In the genomic region with DNA sequence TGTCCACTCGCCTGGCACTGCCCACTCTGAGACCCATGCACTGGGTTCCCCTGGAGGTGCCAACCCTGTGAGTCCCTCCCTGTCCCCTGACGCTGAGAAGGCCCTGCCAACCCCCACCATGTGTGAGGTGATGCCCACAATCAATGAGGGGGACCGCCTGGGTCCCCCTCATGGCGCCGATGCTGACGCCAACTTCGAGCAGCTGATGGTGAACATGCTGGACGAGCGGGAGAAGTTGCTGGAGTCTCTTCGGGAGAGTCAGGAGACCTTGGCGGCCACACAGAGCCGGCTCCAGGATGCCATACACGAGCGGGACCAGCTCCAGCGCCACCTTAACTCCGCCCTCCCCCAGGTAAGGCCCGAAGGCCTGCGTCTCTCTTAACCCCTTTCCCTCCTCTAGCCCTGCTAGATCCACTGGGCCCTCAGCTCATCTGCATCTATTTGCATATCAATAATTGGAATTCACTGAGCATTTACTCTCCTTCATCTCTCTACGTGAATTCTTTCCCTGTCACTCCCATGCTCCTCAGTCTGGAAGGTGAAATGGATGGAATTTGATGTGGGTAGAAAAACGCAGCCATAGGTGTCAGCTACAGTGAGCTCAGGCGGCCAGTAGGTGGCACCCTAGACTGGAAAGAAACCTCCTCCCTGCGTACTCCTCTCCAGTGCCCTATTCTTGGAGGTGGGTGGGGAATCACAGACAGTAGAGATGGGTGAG, we compare ENCODE assay signal across 1 cellular context.
A peak's percentile ranks its signal among the peaks of the same experiment; 100 is the strongest.
TF ChIP-seq lines count a peak whose summit lies in the region.

No MANE protein-coding gene starts in this region.

TF ChIP-seq in H1, 55 proteins besides CTCF, POLR2A, EP300 and RAD21:
- TF ChIP-seq EGR1 (IDR thresholded peaks at IDR 0.05; ENCODE audit: borderline replicate concordance, low read depth, low read length): no peak
- TF ChIP-seq CREB1 (IDR thresholded peaks at IDR 0.05): peak; percentile 43; the same call in 1 of the 2 replicates
- TF ChIP-seq, protein P1, sequence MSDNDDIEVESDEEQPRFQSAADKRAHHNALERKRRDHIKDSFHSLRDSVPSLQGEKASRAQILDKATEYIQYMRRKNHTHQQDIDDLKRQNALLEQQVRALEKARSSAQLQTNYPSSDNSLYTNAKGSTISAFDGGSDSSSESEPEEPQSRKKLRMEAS (IDR thresholded peaks at IDR 0.05): peak; percentile 32; the same call in 1 of the 2 replicates
- TF ChIP-seq YY1 (IDR thresholded peaks at IDR 0.05; ENCODE audit: low read depth, low read length): peak; percentile 55; the same call in 1 of the 2 replicates
